17 cellular contexts compared by ENCODE assay signal in the genomic region with DNA sequence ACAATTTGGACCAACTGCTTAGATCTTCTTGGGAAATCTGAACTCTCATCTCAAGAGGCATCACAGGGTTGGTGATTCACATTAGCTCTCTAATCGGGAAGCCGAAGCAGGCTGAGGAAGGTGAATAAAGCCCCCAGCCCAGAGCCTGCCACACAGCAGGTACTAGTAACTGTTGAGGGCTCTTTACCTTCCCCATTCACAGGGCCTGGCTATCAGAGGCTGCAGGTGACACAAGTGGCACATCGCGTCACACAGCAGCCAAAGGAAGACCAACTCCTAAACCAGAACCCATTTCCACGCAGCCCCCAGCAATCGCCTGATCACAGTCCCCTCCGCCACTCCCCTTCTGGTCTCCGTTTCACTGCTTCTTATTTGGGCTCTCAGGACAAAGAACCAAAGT.
"Had no signal": no experiment of that assay in that cellular context is flagged by ENCODE, and none has a peak within 500 bp of the region (broad histone marks: within the 10 kb centered on the region; RNA-seq: fewer than 3 reads in every experiment).

No MANE protein-coding gene starts in this region.

- H3K4me1 ChIP-seq: foreskin keratinocyte had no signal

- DNase-seq: activated CD4-positive, alpha-beta T cell treated with anti-CD3 and anti-CD28 coated beads, Interleukin-2, amount 50 U/mL, for 4 hours; activated CD4-positive, CD25-positive, alpha-beta regulatory T cell; activated CD8-positive, alpha-beta memory T cell treated with anti-CD3 and anti-CD28 coated beads, Interleukin-2, amount 50 U/mL, for 4 hours; foreskin keratinocyte; head of caudate nucleus; islet precursor cell; left ventricle myocardium inferior; mesenchymal stem cell; stimulated activated CD4-positive, alpha-beta T cell treated with anti-CD3 and anti-CD28 coated beads, Interleukin-15, amount 100 ng/mL, for 24 hours; stimulated activated CD4-positive, alpha-beta T cell treated with anti-CD3 and anti-CD28 coated beads, Interleukin-4, amount 100 ng/mL, for 24 hours; stomach had no signal

- H3K9me3 ChIP-seq: left ventricle myocardium inferior, stomach, thoracic aorta had no signal

- H3K27ac Mint-ChIP-seq: activated naive CD8-positive, alpha-beta T cell; activated T-helper 2 cell treated with anti-CD3 and anti-CD28 coated beads, Interferon-gamma antibody, Interleukin-2, Interleukin-4, amounts not matched to agents 10 μg/mL and 5 μg/mL and 100 μg/mL, durations not matched to agents 14 hours and 24 hours and 36 hours; neural progenitor cell had no signal

- H2AFZ ChIP-seq: neural progenitor cell, parathyroid adenoma had no signal

- H3K36me3 ChIP-seq: left ventricle myocardium inferior, neural progenitor cell, thoracic aorta had no signal

- ATAC-seq: foreskin keratinocyte had no signal

- H3K27me3 Mint-ChIP-seq: activated naive CD8-positive, alpha-beta T cell had no signal

- H3K4me3 Mint-ChIP-seq: activated naive CD8-positive, alpha-beta T cell; neural progenitor cell had no signal

- H3K9me3 Mint-ChIP-seq: activated T-helper 2 cell treated with anti-CD3 and anti-CD28 coated beads, Interferon-gamma antibody, Interleukin-2, Interleukin-4, amounts not matched to agents 10 μg/mL and 5 μg/mL and 100 μg/mL, durations not matched to agents 14 hours and 24 hours and 36 hours; neural progenitor cell had no signal

- H3K27me3 ChIP-seq: foreskin keratinocyte, neural progenitor cell, stomach had no signal

- H3K27ac ChIP-seq: foreskin keratinocyte, left ventricle myocardium inferior, neural progenitor cell, parathyroid adenoma, SK-N-MC, stomach, thoracic aorta had no signal

- H3K4me2 ChIP-seq: neural progenitor cell had no signal

- H3K4me3 ChIP-seq: left ventricle myocardium inferior, neural progenitor cell, SK-N-MC, stomach, thoracic aorta had no signal
